21 cellular contexts compared by ENCODE assay signal in the genomic region with DNA sequence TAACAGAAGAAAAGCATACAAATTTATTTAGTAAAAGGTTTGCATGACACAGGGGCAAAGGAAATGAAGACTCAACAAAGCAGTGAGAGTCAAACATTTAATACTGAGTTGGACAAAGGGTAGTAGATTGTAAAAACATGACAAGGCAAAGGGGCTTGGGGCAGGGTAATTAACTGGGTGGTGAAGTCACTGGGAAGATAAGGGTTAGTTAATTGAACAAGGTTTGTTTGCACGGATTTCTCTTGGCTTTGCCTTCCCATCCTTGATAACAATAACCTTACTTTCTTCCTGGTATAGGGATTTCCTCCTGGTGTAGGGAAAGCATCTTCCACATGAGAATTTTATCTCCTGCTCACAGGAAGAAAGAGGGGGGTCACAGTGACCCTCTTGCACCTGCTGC. TPM values are rescaled to one million over a fixed set of nuclear protein-coding genes. Genes with fewer than 3 reads are reported as not detected.
DNase-seq lines count a peak whose midpoint lies in the region; ATAC-seq, FAIRE-seq and TF ChIP-seq lines count a peak whose summit lies in the region.
"Had no signal": no experiment of that assay in that cellular context is flagged by ENCODE, and none has a peak within 500 bp of the region (broad histone marks: within the 10 kb centered on the region; RNA-seq: fewer than 3 reads in every experiment).

No MANE protein-coding gene starts in this region.

- no peak overlapping the region for H3K4me3 ChIP-seq in endodermal cell (ENCODE audit: low read length)
- no peak overlapping the region for H3K4me3 ChIP-seq in mucosa of descending colon
- H3K4me3 ChIP-seq: GM23248, HAP-1 had no signal

- peak overlapping the region; percentile 2 for H3K9ac ChIP-seq in endodermal cell (ENCODE audit: extremely low read depth, low read length, poor library complexity, severe bottlenecking)
- H3K9ac ChIP-seq: GM23248 had no signal

- WGBS in endodermal cell (ENCODE audit: insufficient coverage in 1 of 2, insufficient read length in 1 of 2), 2 experiments = no CpG with 5 or more reads among the region's 1 CpG

- peaks cover 18% of the 10 kb centered on the region for H3K9me3 ChIP-seq in endodermal cell (ENCODE audit: control insufficient read depth, low read length)
- H3K9me3 ChIP-seq in mucosa of descending colon = peaks cover 14% of the 10 kb centered on the region
- H3K9me3 ChIP-seq: BE2C had no signal

- CTCF ChIA-PET in Calu3 (lab: Charles Lee) = no interaction called here

- H3K27me3 Mint-ChIP-seq in Calu3 (ENCODE audit: unreplicated experiment) (no peaks in the 10 kb centered on the region), endodermal cell (ENCODE audit: insufficient read depth) (peaks cover 27% of the 10 kb centered on the region)

- H3K4me3 Mint-ChIP-seq in Calu3 (ENCODE audit: low read depth, unreplicated experiment) = no peak overlapping the region
- no peak overlapping the region for H3K4me3 Mint-ChIP-seq in endodermal cell
- H3K4me3 Mint-ChIP-seq: CD4-positive, CD25-positive, alpha-beta regulatory T cell; CD8-positive, alpha-beta memory T cell had no signal

- peak; percentile 77 for ATAC-seq in mucosa of descending colon
- no peak for ATAC-seq in left cardiac atrium

- TF ChIP-seq CTCF in Calu3 (IDR thresholded peaks at IDR 0.05; ENCODE audit: unreplicated experiment) (no peak), D721Med (IDR thresholded peaks at IDR 0.05; ENCODE audit: insufficient read depth, missing control alignments) (no peak), endodermal cell (conservative IDR thresholded peaks at IDR 0.05) (no peak), mucosa of descending colon (IDR thresholded peaks at IDR 0.05) (no peak)

- H3K27ac Mint-ChIP-seq in Calu3 (ENCODE audit: unreplicated experiment) (peak overlapping the region; percentile 90), endodermal cell (peak overlapping the region; percentile 71)
- H3K27ac Mint-ChIP-seq: CD4-positive, CD25-positive, alpha-beta regulatory T cell; CD8-positive, alpha-beta memory T cell had no signal

- H3K4me1 Mint-ChIP-seq in Calu3 (ENCODE audit: low read depth, unreplicated experiment) (peaks cover 38% of the 10 kb centered on the region), endodermal cell (peaks cover 28% of the 10 kb centered on the region)
- H3K4me1 Mint-ChIP-seq: CD4-positive, CD25-positive, alpha-beta regulatory T cell; CD8-positive, alpha-beta memory T cell had no signal

- H3K36me3 ChIP-seq in endodermal cell (ENCODE audit: control insufficient read depth, insufficient read depth, low read length) (no peaks in the 10 kb centered on the region), mucosa of descending colon (ENCODE audit: low read depth) (no peaks in the 10 kb centered on the region)
- H3K36me3 ChIP-seq: BE2C, HAP-1 had no signal

- BruUV-seq in Calu3 (replicated peaks; lab: Mats Ljungman, UMichigan) = no TSS peak

- intact Hi-C loops in Calu3 (cut with micrococcal nuclease; ENCODE audit: unreplicated experiment) (no loop called here), mucosa of descending colon (cut with DNase I, micrococcal nuclease) (no loop called here), left cardiac atrium (cut with DNase I) (no loop called here)

- no peak overlapping the region for H3K27ac ChIP-seq in endodermal cell (ENCODE audit: low read depth, low read length)
- H3K27ac ChIP-seq: GM23248 had no signal

- peaks cover 8% of the 10 kb centered on the region for H3K4me1 ChIP-seq in endodermal cell (ENCODE audit: control insufficient read depth, insufficient read depth, low read length)
- H3K4me1 ChIP-seq in mucosa of descending colon (ENCODE audit: low read depth) = no peaks in the 10 kb centered on the region
- H3K4me1 ChIP-seq: BE2C, HAP-1 had no signal

- peaks cover 4% of the 10 kb centered on the region for H3K9me3 Mint-ChIP-seq in Calu3 (ENCODE audit: low read depth, unreplicated experiment)
- H3K9me3 Mint-ChIP-seq in endodermal cell = peaks cover 21% of the 10 kb centered on the region

- peaks cover 4% of the 10 kb centered on the region for H3K36me3 Mint-ChIP-seq in Calu3 (ENCODE audit: insufficient read depth, unreplicated experiment)
- H3K36me3 Mint-ChIP-seq in endodermal cell (ENCODE audit: low read depth) = peaks cover 5% of the 10 kb centered on the region
- H3K36me3 Mint-ChIP-seq: CD4-positive, CD25-positive, alpha-beta regulatory T cell had no signal

- DNase-seq in Calu3 = no peak
- DNase-seq in D721Med (ENCODE audit: insufficient read length, low spot score) = no peak
- no peak for DNase-seq in endodermal cell
- DNase-seq in mucosa of descending colon = no peak
- DNase-seq in GDM1 (lab: John Stamatoyannopoulos, UW) = no peak
- DNase-seq in left cardiac atrium = no peak
- DNase-seq in mesenteric fat pad (ENCODE audit: low spot score) = no peak
- DNase-seq in DMS 273 (lab: John Stamatoyannopoulos, UW; ENCODE audit: unreplicated experiment) = no peak
- DNase-seq: ACHN; BE2C; C1 segment of cervical spinal cord; CD4-positive, CD25-positive, alpha-beta regulatory T cell; CD8-positive, alpha-beta memory T cell; COR-L47; DMS79 treated with DMSO at 0.1 percent for 48 hours; GM23248 had no signal

- peak; percentile 95 for FAIRE-seq in D721Med (lab: Jason Lieb, UNC)
- FAIRE-seq: A204.1, G401.6, GM12892, GM18507 had no signal

- no peaks in the 10 kb centered on the region for H3K27me3 ChIP-seq in endodermal cell (ENCODE audit: control insufficient read depth, insufficient read depth, low read length, poor library complexity, severe bottlenecking)
- H3K27me3 ChIP-seq: BE2C had no signal

RNA-seq across cellular contexts. Expression of a gene that starts 26.8 kb away (rescaled TPM):
- total RNA-seq in Calu3 (2022) (20.4 and 22.7 TPM in 2 replicates), endodermal cell (10 to 100 TPM; 22.3 to 35.4 TPM), mucosa of descending colon (10 to 100 TPM; 13.0 to 15.3 (median 15.2) TPM), left cardiac atrium (1 to 10 TPM; 5.4 to 6.5 TPM), mesenteric fat pad (8.1 TPM)
- 20.9 TPM for polyA plus RNA-seq in endodermal cell (2013, experiment 1 of 2)
- 21.4 TPM for polyA plus RNA-seq in endodermal cell (2013, experiment 2 of 2)

RNA-seq across cellular contexts. Expression of a gene that starts 56.6 kb away (rescaled TPM):
- 26.1 and 33.0 TPM in 2 replicates for total RNA-seq in Calu3 (2022)
- total RNA-seq in endodermal cell = 10 to 100 TPM; 28.2 to 30.0 TPM
- 18.2 TPM for polyA plus RNA-seq in endodermal cell (2013, experiment 1 of 2)
- 20.1 TPM for polyA plus RNA-seq in endodermal cell (2013, experiment 2 of 2)
- total RNA-seq in mucosa of descending colon = 10 to 100 TPM; 37.2 to 49.6 (median 39.7) TPM
- total RNA-seq in left cardiac atrium = 10 to 100 TPM; 15.4 to 16.5 TPM
- 17.7 TPM for total RNA-seq in mesenteric fat pad
